Comparison of ENCODE assay signal across 15 cellular contexts in the genomic region with DNA sequence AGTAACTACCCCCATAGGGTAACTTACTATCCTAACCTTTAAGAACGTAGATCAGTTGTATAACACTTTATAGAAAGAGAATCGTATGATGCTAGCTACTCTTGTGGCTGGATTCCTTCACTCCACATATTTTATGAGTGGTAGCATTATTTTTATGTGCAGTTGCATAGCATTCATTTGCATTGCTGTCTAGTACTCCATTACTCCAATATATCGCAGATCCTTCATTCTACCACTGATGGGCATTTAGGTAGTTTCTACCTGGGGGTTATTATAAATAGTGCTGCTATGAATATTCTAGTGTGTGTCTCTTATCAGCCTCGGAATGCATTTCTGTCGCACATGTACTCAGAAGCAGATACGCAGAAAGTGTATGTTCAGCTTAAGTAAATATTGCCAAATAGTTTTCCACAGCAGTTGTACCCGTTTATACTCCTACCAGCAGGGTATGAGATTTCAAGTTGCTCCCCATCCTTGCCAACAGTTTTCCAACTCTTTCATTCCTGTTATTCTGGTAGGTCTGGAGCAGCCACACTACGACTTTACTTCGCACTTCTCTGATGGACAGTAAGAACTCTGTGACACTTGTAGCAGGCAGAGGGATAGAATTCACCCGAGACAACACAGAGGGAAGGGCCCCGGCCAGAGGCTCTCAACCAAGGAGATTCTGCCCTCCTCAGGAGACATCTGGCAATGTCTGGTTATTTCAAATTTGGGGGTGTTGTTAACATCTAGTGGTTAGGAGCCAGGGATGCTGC. TPM values are rescaled to one million over a fixed set of nuclear protein-coding genes. Genes with fewer than 3 reads are reported as not detected.
DNase-seq lines count a peak whose midpoint lies in the region; ATAC-seq and TF ChIP-seq lines count a peak whose summit lies in the region.
"Had no signal": no experiment of that assay in that cellular context is flagged by ENCODE, and none has a peak within 500 bp of the region (broad histone marks: within the 10 kb centered on the region; RNA-seq: fewer than 3 reads in every experiment).

No MANE protein-coding gene starts in this region.

- no TSS peak for BruUV-seq in HCT116 (replicated peaks; lab: Mats Ljungman, UMichigan)

- no peaks in the 10 kb centered on the region for H3K4me1 ChIP-seq in HCT116 (ENCODE audit: control insufficient read depth in 1 of 2, insufficient read depth in 2 of 2, low read length in 2 of 2)

- H3K27ac ChIP-seq in HCT116 (ENCODE audit: low read depth, low read length) (no peak overlapping the region), substantia nigra (ENCODE audit: low read depth, low read length, poor library complexity, severe bottlenecking) (no peak overlapping the region)
- H3K27ac ChIP-seq: cardiac muscle cell, KMS-11, WERI-Rb-1 had no signal

- H3K9ac ChIP-seq in HCT116 (ENCODE audit: low read length): no peak overlapping the region
- H3K9ac ChIP-seq: KMS-11 had no signal

- ATAC-seq in HCT116 (no peak), sciatic nerve (peak; percentile 25)

- H3K36me3 ChIP-seq in HCT116 (ENCODE audit: control insufficient read depth in 1 of 2, insufficient read depth in 2 of 2, low read length in 2 of 2): no peaks in the 10 kb centered on the region
- H3K36me3 ChIP-seq: cardiac muscle cell, WERI-Rb-1 had no signal

- H3K79me2 ChIP-seq in HCT116 (ENCODE audit: insufficient read depth, low read length): peaks cover 16% of the 10 kb centered on the region; the same call in 1 of the 2 replicates

- H4K20me1 ChIP-seq in HCT116 (ENCODE audit: insufficient read depth): peaks cover 8% of the 10 kb centered on the region; the same call in 1 of the 2 replicates

- H3K9me2 ChIP-seq in HCT116 (ENCODE audit: insufficient read depth): no peaks in the 10 kb centered on the region

- POLR2A ChIA-PET in HCT116 (lab: Charles Lee): no interaction called here

- no peak overlapping the region for H2AFZ ChIP-seq in HCT116 (ENCODE audit: low read depth, low read length, poor library complexity, severe bottlenecking)

- no peak for TF ChIP-seq RAD21 in HCT116 (IDR thresholded peaks at IDR 0.05; ENCODE audit: low read depth)

- H3K4me3 ChIP-seq in HCT116 (replicated peaks in 1 of 2; ENCODE audit: low read depth in 1 of 2, low read length in 2 of 2) (no peak overlapping the region), fibroblast of the aortic adventitia (ENCODE audit: low read depth, low read length) (no peak overlapping the region)
- H3K4me3 ChIP-seq: cardiac muscle cell had no signal

- RAD21 ChIA-PET in HCT116 (lab: Charles Lee; ENCODE audit: low non-redundant PET in 1 of 2, low total read pairs in 2 of 2, uncharacterized antibody in 2 of 2, unreplicated experiment in 2 of 2): no interaction called here

- no peaks in the 10 kb centered on the region for H3K9me3 ChIP-seq in HCT116 (ENCODE audit: control insufficient read depth in 1 of 2, insufficient read depth in 1 of 2, low read depth in 1 of 2, low read length in 2 of 2)

- no peaks in the 10 kb centered on the region for H3K27me3 ChIP-seq in HCT116 (ENCODE audit: insufficient read depth, low read length)
- H3K27me3 ChIP-seq: cardiac muscle cell had no signal

- no peak for TF ChIP-seq POLR2A in HCT116 (IDR thresholded peaks at IDR 0.05; ENCODE audit: borderline replicate concordance, extremely low read depth, insufficient read depth, insufficient read length)

- intact Hi-C loops in HCT116 (cut with micrococcal nuclease): loop anchor here (5.0 to 10.0 kb wide), 3 partner anchors 416 to 591 kb away; partner anchors contain the start of gene HRH1
- intact Hi-C loops in sciatic nerve (cut with DNase I): loop anchor here (10.0 kb wide), 1 partner anchor 151 kb away; no protein-coding TSS in a partner anchor

- CTCF ChIA-PET in HCT116 (lab: Charles Lee): no interaction called here

- no peak for DNase-seq in HCT116 (ENCODE audit: low read depth, low spot score)
- DNase-seq in SK-MEL-5 (ENCODE audit: low read depth, low spot score): peak; percentile 8
- DNase-seq in fibroblast of the aortic adventitia (ENCODE audit: low read depth): no peak
- DNase-seq in sciatic nerve (ENCODE audit: low spot score): no peak
- DNase-seq in A172 (ENCODE audit: low spot score): no peak
- no peak for DNase-seq in DMS79 treated with DMSO at 0.1 percent for 48 hours (lab: John Stamatoyannopoulos, UW)
- DNase-seq in substantia nigra (lab: John Stamatoyannopoulos, UW): no peak
- DNase-seq: GDM1; kidney glomerular epithelial cell; NCI-H446 treated with DMSO at 0.1 percent for 48 hours; SHP77 treated with DMSO at 0.1 percent for 48 hours; stimulated activated CD4-positive, alpha-beta T cell treated with anti-CD3 and anti-CD28 coated beads, Interleukin-2, amount 100 ng/mL, for 48 hours; WERI-Rb-1 had no signal

- peak in 2 of 3 experiments; percentile 12 to 14; a peak in 1 of 6 replicates for TF ChIP-seq CTCF in HCT116 (IDR thresholded peaks at IDR 0.05 in 2 of 3, conservative IDR thresholded peaks at IDR 0.05 in 1 of 3; ENCODE audit: borderline replicate concordance in 1 of 3, insufficient read depth in 1 of 3, low read depth in 2 of 3, low read length in 2 of 3)
- peak; percentile 22 for TF ChIP-seq CTCF in fibroblast of the aortic adventitia (IDR thresholded peaks at IDR 0.05; ENCODE audit: insufficient read depth, low read length)

- in situ Hi-C loops in SK-MEL-5 (cut with HindIII; ENCODE audit: low pct_unique_long_range_greater_than_20kb, low sequenced_read_pairs): no loop called here

- no peak overlapping the region for H3K4me2 ChIP-seq in HCT116 (ENCODE audit: low read length)
- H3K4me2 ChIP-seq: KMS-11 had no signal

TF ChIP-seq in HCT116, 20 proteins besides CTCF, POLR2A, EP300 and RAD21:
- TF ChIP-seq TCF7L2 (IDR thresholded peaks at IDR 0.05; ENCODE audit: borderline replicate concordance, extremely low read depth, insufficient read depth, insufficient read length) (no peak), EZH2 (IDR thresholded peaks at IDR 0.05) (no peak), ELF1 (IDR thresholded peaks at IDR 0.05; ENCODE audit: borderline replicate concordance, low read depth) (no peak), ZNF274 (IDR thresholded peaks at IDR 0.05; ENCODE audit: low read depth, low read length) (no peak), ZFX (IDR thresholded peaks at IDR 0.05) (no peak), EGR1 (IDR thresholded peaks at IDR 0.05; ENCODE audit: low read depth) (no peak), POLR2AphosphoS5 (IDR thresholded peaks at IDR 0.05; ENCODE audit: low read depth, low read length) (no peak), FOSL1 (IDR thresholded peaks at IDR 0.05; ENCODE audit: low read depth) (no peak), YY1 (IDR thresholded peaks at IDR 0.05; ENCODE audit: extremely low read depth, insufficient replicate concordance, low read depth, low read length) (no peak), ATF3 (IDR thresholded peaks at IDR 0.05) (no peak), CEBPB (IDR thresholded peaks at IDR 0.05; ENCODE audit: low read depth) (no peak)
- TF ChIP-seq, protein P1, sequence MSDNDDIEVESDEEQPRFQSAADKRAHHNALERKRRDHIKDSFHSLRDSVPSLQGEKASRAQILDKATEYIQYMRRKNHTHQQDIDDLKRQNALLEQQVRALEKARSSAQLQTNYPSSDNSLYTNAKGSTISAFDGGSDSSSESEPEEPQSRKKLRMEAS (IDR thresholded peaks at IDR 0.05): no peak

RNA-seq across cellular contexts. Expression of gene VGLL4, which starts 9.8 kb away (rescaled TPM):
- total RNA-seq in HCT116 (2021; ENCODE audit: unreplicated experiment) (26.9 TPM), fibroblast of the aortic adventitia (ENCODE audit: low replicate concordance) (94.2 and 131 TPM in 2 replicates), sciatic nerve (96.5 TPM)
- 18.8 and 23.9 TPM in 2 replicates for polyA plus RNA-seq in HCT116 (2012)
- 90.5 and 104 TPM in 2 replicates for total RNA-seq in SK-MEL-5 (2014; rRNA removed; shearing (Covaris generic))
- 154 and 161 TPM in 2 replicates for polyA plus RNA-seq in SK-MEL-5 (2015; cell fraction: cytosol; rRNA removed)
- 63.5 and 63.6 TPM in 2 replicates for polyA plus RNA-seq in SK-MEL-5 (2015; cell fraction: nucleus; rRNA removed)
- 51.3 and 63.4 TPM in 2 replicates for total RNA-seq in A172 (2014; rRNA removed; shearing (Covaris generic))
